19 cellular contexts compared by ENCODE assay signal in the genomic region with DNA sequence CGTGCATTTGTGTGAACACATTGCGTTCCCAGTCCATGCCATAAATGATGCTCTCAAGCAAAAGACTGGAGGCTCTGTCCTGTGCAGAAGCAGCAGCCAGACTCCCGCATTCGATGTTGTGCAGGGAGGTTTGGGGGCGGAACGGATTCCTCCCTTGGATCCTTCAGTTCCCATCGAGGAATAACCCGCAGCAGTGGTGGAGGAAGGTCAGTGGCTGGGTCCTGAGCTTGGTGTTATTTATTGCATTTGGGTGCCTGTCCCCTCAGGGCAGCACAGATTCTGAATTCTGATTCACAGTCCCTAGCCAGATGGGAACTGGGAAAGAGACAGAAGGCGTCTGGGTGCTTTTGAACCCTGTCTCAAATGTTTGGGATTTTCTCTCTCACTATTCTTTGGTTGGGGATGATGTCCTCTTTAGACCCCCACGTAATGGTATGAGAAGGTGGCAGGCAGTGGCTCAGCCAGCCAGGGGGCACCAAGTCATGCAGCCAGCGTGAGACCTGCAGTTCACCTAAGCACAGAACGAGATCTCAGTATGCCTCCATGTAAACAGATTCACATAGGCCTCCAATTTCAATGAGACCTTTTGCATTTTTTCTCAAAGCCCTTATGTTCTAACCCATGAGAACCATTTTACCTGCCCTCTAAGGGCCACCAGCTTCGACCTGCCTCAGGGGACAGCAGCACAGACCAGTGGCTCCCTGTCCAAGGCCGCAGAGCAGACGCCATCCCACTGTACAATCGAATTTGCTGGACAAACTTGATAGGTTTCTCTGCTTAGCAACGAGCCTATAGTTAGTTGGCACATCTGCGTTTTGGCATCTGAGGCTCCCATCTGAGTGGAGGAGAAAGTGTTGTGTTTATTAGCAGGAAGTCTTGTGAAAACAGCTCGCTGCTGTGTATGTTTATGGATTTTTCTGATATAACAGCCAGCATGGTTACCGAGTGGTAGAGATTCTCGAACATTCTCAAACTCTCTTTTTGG. TPM values are rescaled to one million over a fixed set of nuclear protein-coding genes. Genes with fewer than 3 reads are reported as not detected.
DNase-seq lines count a peak whose midpoint lies in the region; ATAC-seq and TF ChIP-seq lines count a peak whose summit lies in the region.
"Had no signal": no experiment of that assay in that cellular context is flagged by ENCODE, and none has a peak within 500 bp of the region (broad histone marks: within the 10 kb centered on the region; RNA-seq: fewer than 3 reads in every experiment).

No MANE protein-coding gene starts in this region.

- peaks cover 7% of the 10 kb centered on the region for H3K9me3 Mint-ChIP-seq in glutamatergic neuron (ENCODE audit: unreplicated experiment)
- H3K9me3 Mint-ChIP-seq in activated naive CD4-positive, alpha-beta T cell treated with anti-CD3 and anti-CD28 coated beads, Interleukin-2, amount 10 ng/mL, durations not matched to agents 7 days and 5 days = no peaks in the 10 kb centered on the region
- H3K9me3 Mint-ChIP-seq: naive thymus-derived CD4-positive, alpha-beta T cell had no signal

- no peak for TF ChIP-seq EP300 in sigmoid colon (IDR thresholded peaks at IDR 0.05)

- H3K4me1 Mint-ChIP-seq in glutamatergic neuron (ENCODE audit: low read depth, unreplicated experiment) = peaks cover 36% of the 10 kb centered on the region
- H3K4me1 Mint-ChIP-seq in activated naive CD4-positive, alpha-beta T cell treated with anti-CD3 and anti-CD28 coated beads, Interleukin-2, amount 10 ng/mL, durations not matched to agents 7 days and 5 days = peaks cover 12% of the 10 kb centered on the region

- H3K27ac ChIP-seq in RWPE2 (ENCODE audit: poor library complexity, severe bottlenecking) (no peak overlapping the region), sigmoid colon (no peak overlapping the region)
- H3K27ac ChIP-seq: adrenal gland, tibial nerve had no signal

- H3K4me3 Mint-ChIP-seq in glutamatergic neuron (ENCODE audit: unreplicated experiment) = peak overlapping the region; percentile 69
- no peak overlapping the region for H3K4me3 Mint-ChIP-seq in activated naive CD4-positive, alpha-beta T cell treated with anti-CD3 and anti-CD28 coated beads, Interleukin-2, amount 10 ng/mL, durations not matched to agents 7 days and 5 days
- H3K4me3 Mint-ChIP-seq: naive thymus-derived CD4-positive, alpha-beta T cell had no signal

- TF ChIP-seq POLR2A in sigmoid colon (IDR thresholded peaks at IDR 0.05) = no peak

- peaks cover 13% of the 10 kb centered on the region for H3K27me3 Mint-ChIP-seq in glutamatergic neuron (ENCODE audit: unreplicated experiment)
- peaks cover 14% of the 10 kb centered on the region for H3K27me3 Mint-ChIP-seq in activated naive CD4-positive, alpha-beta T cell treated with anti-CD3 and anti-CD28 coated beads, Interleukin-2, amount 10 ng/mL, durations not matched to agents 7 days and 5 days

- H3K27me3 ChIP-seq in H7 (ENCODE audit: control insufficient read depth, insufficient read depth, low read length) = no peaks in the 10 kb centered on the region
- no peaks in the 10 kb centered on the region for H3K27me3 ChIP-seq in RWPE2 (ENCODE audit: insufficient read depth, poor library complexity, severe bottlenecking)
- H3K27me3 ChIP-seq in sigmoid colon = no peaks in the 10 kb centered on the region
- H3K27me3 ChIP-seq: adrenal gland, tibial nerve had no signal

- H3K27ac Mint-ChIP-seq in glutamatergic neuron (ENCODE audit: unreplicated experiment) = peak overlapping the region; percentile 90
- H3K27ac Mint-ChIP-seq in activated naive CD4-positive, alpha-beta T cell treated with anti-CD3 and anti-CD28 coated beads, Interleukin-2, amount 10 ng/mL, durations not matched to agents 7 days and 5 days = no peak overlapping the region
- H3K27ac Mint-ChIP-seq: naive thymus-derived CD4-positive, alpha-beta T cell had no signal

- H3K4me1 ChIP-seq in RWPE2 (ENCODE audit: insufficient read depth, poor library complexity, severe bottlenecking) (peaks cover 2% of the 10 kb centered on the region), sigmoid colon (peaks cover 0 to 3% (median 2%) of the 10 kb centered on the region in 4 donors)

- CTCF ChIA-PET in activated naive CD4-positive, alpha-beta T cell treated with anti-CD3 and anti-CD28 coated beads, Interleukin-2, amount 10 ng/mL, durations not matched to agents 7 days and 5 days (lab: Charles Lee) = no interaction called here

- intact Hi-C loops in sigmoid colon (cut with DNase I) = no loop called here

- ATAC-seq in RWPE2 (ENCODE audit: low read depth) (no peak), GM18498 (IDR thresholded peaks at IDR 0.05; ENCODE audit: unreplicated experiment) (no peak)
- ATAC-seq: HCT116; naive thymus-derived CD4-positive, alpha-beta T cell had no signal

- no peaks in the 10 kb centered on the region for H3K9me3 ChIP-seq in RWPE2 (ENCODE audit: severe bottlenecking)
- H3K9me3 ChIP-seq in sigmoid colon = no peaks in the 10 kb centered on the region
- H3K9me3 ChIP-seq: adrenal gland, tibial nerve had no signal

- TF ChIP-seq CTCF in RWPE2 (IDR thresholded peaks at IDR 0.05; ENCODE audit: poor library complexity, severe bottlenecking) = no peak
- no peak for TF ChIP-seq CTCF in glutamatergic neuron (IDR thresholded peaks at IDR 0.05; ENCODE audit: partially characterized antibody, unreplicated experiment)
- no peak for TF ChIP-seq CTCF in sigmoid colon (IDR thresholded peaks at IDR 0.05)

- DNase-seq in H7 (peak; percentile 43), RWPE2 (ENCODE audit: low spot score) (peak; percentile 18), glutamatergic neuron (no peak), sigmoid colon (peak; percentile 36), GF-D8 (lab: John Stamatoyannopoulos, UW) (no peak)
- DNase-seq in activated naive CD4-positive, alpha-beta T cell treated with anti-CD3 and anti-CD28 coated beads, Interleukin-2, amount 10 ng/mL, durations not matched to agents 7 days and 5 days = no peak
- DNase-seq: activated CD4-positive, alpha-beta T cell treated with anti-CD3 and anti-CD28 coated beads for 48 hours; erythroblast; foreskin melanocyte; kidney glomerular epithelial cell; mesenchymal stem cell; naive thymus-derived CD4-positive, alpha-beta T cell; NCI-H1105 treated with DMSO at 0.1 percent for 48 hours; NCI-H524 treated with DMSO at 0.1 percent for 48 hours; stimulated activated naive CD4-positive, alpha-beta T cell treated with Interleukin-2 at 50 U/mL for 16 hours had no signal

- 80 to 83% methylated on average over 21 of the region's 21 CpGs for WGBS in sigmoid colon, 2 donors

- H3K36me3 Mint-ChIP-seq in glutamatergic neuron (ENCODE audit: unreplicated experiment) = no peaks in the 10 kb centered on the region
- H3K36me3 Mint-ChIP-seq in activated naive CD4-positive, alpha-beta T cell treated with anti-CD3 and anti-CD28 coated beads, Interleukin-2, amount 10 ng/mL, durations not matched to agents 7 days and 5 days = no peaks in the 10 kb centered on the region
- H3K36me3 Mint-ChIP-seq: naive thymus-derived CD4-positive, alpha-beta T cell had no signal

- H3K4me3 ChIP-seq in H7 (ENCODE audit: insufficient read depth, low read depth, low read length) = no peak overlapping the region
- H3K4me3 ChIP-seq in RWPE2 (ENCODE audit: severe bottlenecking) = no peak overlapping the region
- no peak overlapping the region for H3K4me3 ChIP-seq in sigmoid colon
- H3K4me3 ChIP-seq: adrenal gland, tibial nerve had no signal

- no peaks in the 10 kb centered on the region; the same call in 1 of the 2 replicates for H3K36me3 ChIP-seq in H7 (replicated peaks; ENCODE audit: control insufficient read depth, insufficient read depth, low read length)
- H3K36me3 ChIP-seq in RWPE2 (ENCODE audit: low read depth) = peaks cover 5% of the 10 kb centered on the region; the same call in 1 of the 2 replicates
- peaks cover 4 to 49% (median 26%) of the 10 kb centered on the region in 4 donors for H3K36me3 ChIP-seq in sigmoid colon
- H3K36me3 ChIP-seq: adrenal gland had no signal

RNA-seq across cellular contexts. Expression of gene KCTD15, which starts 17.8 kb away (rescaled TPM):
- 44.9 and 47.4 TPM in 2 replicates for total RNA-seq in H7 (2014; rRNA removed; shearing (Covaris generic))
- total RNA-seq in glutamatergic neuron (ENCODE audit: unreplicated experiment) (53.4 TPM), sigmoid colon (100 to 1,000 TPM in 1 of 4 donors, 10 to 100 TPM in 3; 52.8 to 132 (median 75.8) TPM)
- 10 to 100 TPM in 1 of 3 donors, 1 to 10 TPM in 2; 3.0 to 13.9 (median 4.2) TPM for polyA plus RNA-seq in sigmoid colon
- polyA plus RNA-seq: naive thymus-derived CD4-positive, alpha-beta T cell had no signal

Comparison
In these comparisons a context has a peak if more than half of its experiments do, and no peak if none do; other contexts are left out.
1. DNase-seq: peak in H7 (single experiment), RWPE2 (single experiment) and sigmoid colon (single experiment); none in glutamatergic neuron (single experiment), GF-D8 (single experiment) and activated naive CD4-positive, alpha-beta T cell treated with anti-CD3 and anti-CD28 coated beads, Interleukin-2, amount 10 ng/mL, durations not matched to agents 7 days and 5 days (single experiment).